ENCODE assay signal across 17 cellular contexts in the genomic region with DNA sequence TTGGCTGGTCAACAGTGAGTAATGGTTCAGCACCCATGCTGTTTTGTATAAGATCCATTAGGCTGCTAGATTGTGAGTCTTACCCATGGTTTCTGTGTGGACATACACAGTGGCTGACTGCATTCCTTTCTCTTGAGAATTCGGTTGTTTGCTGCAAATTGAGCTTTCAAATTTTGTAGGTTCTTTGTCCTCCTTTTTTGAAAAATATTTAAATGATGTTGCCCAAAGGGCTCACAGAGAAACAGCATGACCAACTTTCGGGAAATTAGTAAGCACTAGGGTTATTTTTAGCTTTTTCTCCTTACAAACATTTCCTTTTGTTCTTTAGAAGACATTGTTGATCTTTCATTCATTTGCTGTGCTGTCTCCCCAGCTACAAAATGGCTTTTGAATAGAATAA.
DNase-seq lines count a peak whose midpoint lies in the region; ATAC-seq and TF ChIP-seq lines count a peak whose summit lies in the region.
"Had no signal": no experiment of that assay in that cellular context is flagged by ENCODE, and none has a peak within 500 bp of the region (broad histone marks: within the 10 kb centered on the region; RNA-seq: fewer than 3 reads in every experiment).

No MANE protein-coding gene starts in this region.

- H3K36me3 Mint-ChIP-seq in activated CD8-positive, alpha-beta memory T cell treated with anti-CD3 and anti-CD28 coated beads, Interleukin-2, amount 10 ng/mL, durations not matched to agents 7 days and 5 days = peaks cover 51% of the 10 kb centered on the region

- no peaks in the 10 kb centered on the region for H3K9me3 ChIP-seq in thoracic aorta
- H3K9me3 ChIP-seq: mucosa of descending colon, sigmoid colon, transverse colon had no signal

- H3K4me3 ChIP-seq in cardiac fibroblast (replicated peaks in 1 of 2; ENCODE audit: low read depth in 2 of 2, low read length in 2 of 2) (no peak overlapping the region), thoracic aorta (no peak overlapping the region)
- H3K4me3 ChIP-seq: mucosa of descending colon, PC-9, sigmoid colon, transverse colon had no signal

- peaks cover 42% of the 10 kb centered on the region for H3K4me1 Mint-ChIP-seq in activated CD8-positive, alpha-beta memory T cell treated with anti-CD3 and anti-CD28 coated beads, Interleukin-2, amount 10 ng/mL, durations not matched to agents 7 days and 5 days

- no peak overlapping the region for H3K4me3 Mint-ChIP-seq in activated CD8-positive, alpha-beta memory T cell treated with anti-CD3 and anti-CD28 coated beads, Interleukin-2, amount 10 ng/mL, durations not matched to agents 7 days and 5 days

- CTCF ChIA-PET in activated CD8-positive, alpha-beta memory T cell treated with anti-CD3 and anti-CD28 coated beads, Interleukin-2, amount 10 ng/mL, durations not matched to agents 7 days and 5 days (lab: Charles Lee) = interaction anchor here (1.1 kb wide), 1 partner anchor 10 kb away, joined by 3 read pairs; no protein-coding TSS in a partner anchor
- CTCF ChIA-PET in HEK293T (lab: Yijun Ruan, JAX) = interaction anchor here (0.6 kb wide), 1 partner anchor 288 kb away, joined by 3 read pairs; no protein-coding TSS in a partner anchor

- POLR2A ChIA-PET in HEK293T (lab: Yijun Ruan, JAX) = no interaction called here

- ATAC-seq in activated CD8-positive, alpha-beta memory T cell treated with anti-CD3 and anti-CD28 coated beads, Interleukin-2, amount 10 ng/mL, durations not matched to agents 7 days and 5 days = peak; percentile 29
- ATAC-seq in thoracic aorta (ENCODE audit: insufficient number of reproducible peaks, low FRiP score, low read depth) = peak; percentile 35
- ATAC-seq: activated naive CD4-positive, alpha-beta T cell treated with anti-CD3 and anti-CD28 coated beads, Interleukin-2, amount 50 U/mL, for 72 hours; mucosa of descending colon had no signal

- H3K27ac Mint-ChIP-seq in activated CD8-positive, alpha-beta memory T cell treated with anti-CD3 and anti-CD28 coated beads, Interleukin-2, amount 10 ng/mL, durations not matched to agents 7 days and 5 days = peak overlapping the region; percentile 84

- no peak overlapping the region for H3K27ac ChIP-seq in thoracic aorta
- H3K27ac ChIP-seq: 22Rv1, PC-9, sigmoid colon had no signal

- TF ChIP-seq CTCF in cardiac fibroblast (IDR thresholded peaks at IDR 0.05; ENCODE audit: low read depth, low read length) = no peak
- no peak for TF ChIP-seq CTCF in thoracic aorta (IDR thresholded peaks at IDR 0.05)

- H3K36me3 ChIP-seq in thoracic aorta = no peaks in the 10 kb centered on the region
- H3K36me3 ChIP-seq: transverse colon had no signal

- peaks cover 0 to 3% of the 10 kb centered on the region in 2 donors for H3K4me1 ChIP-seq in thoracic aorta (ENCODE audit: control insufficient read depth in 1 of 2, low read depth in 2 of 2)
- H3K4me1 ChIP-seq: transverse colon had no signal

- H3K9me3 Mint-ChIP-seq in activated CD8-positive, alpha-beta memory T cell treated with anti-CD3 and anti-CD28 coated beads, Interleukin-2, amount 10 ng/mL, durations not matched to agents 7 days and 5 days (ENCODE audit: low read depth) = peaks cover 4% of the 10 kb centered on the region

- H3K27me3 Mint-ChIP-seq in activated CD8-positive, alpha-beta memory T cell treated with anti-CD3 and anti-CD28 coated beads, Interleukin-2, amount 10 ng/mL, durations not matched to agents 7 days and 5 days = no peaks in the 10 kb centered on the region

- DNase-seq in activated CD8-positive, alpha-beta memory T cell treated with anti-CD3 and anti-CD28 coated beads, Interleukin-2, amount 10 ng/mL, durations not matched to agents 7 days and 5 days = no peak
- DNase-seq in activated CD8-positive, alpha-beta memory T cell treated with anti-CD3 and anti-CD28 coated beads, Interleukin-2, amount 50 U/mL, for 4 hours = no peak
- DNase-seq in cardiac fibroblast (ENCODE audit: low read depth in 2 of 2) = peak; percentile 65 to 85
- DNase-seq in iris pigment epithelial cell (ENCODE audit: low read depth) = peak; percentile 78
- no peak for DNase-seq in thoracic aorta (ENCODE audit: low spot score)
- no peak for DNase-seq in stimulated activated CD4-positive, alpha-beta T cell treated with anti-CD3 and anti-CD28 coated beads, Interleukin-2, amount 100 ng/mL, for 48 hours
- no peak for DNase-seq in HEK293T (ENCODE audit: extremely low spot score)
- no peak for DNase-seq in middle frontal gyrus (ENCODE audit: extremely low spot score, low spot score)
- DNase-seq: MM.1S, mucosa of descending colon, NCI-H2171 treated with DMSO at 0.1 percent for 48 hours, PC-9, sigmoid colon, T1000, transverse colon had no signal

- H3K27me3 ChIP-seq in thoracic aorta (replicated peaks; ENCODE audit: insufficient read depth) = no peaks in the 10 kb centered on the region
- H3K27me3 ChIP-seq: sigmoid colon, transverse colon had no signal

TF ChIP-seq in HEK293T, 16 proteins besides CTCF, POLR2A, EP300 and RAD21:
- TF ChIP-seq CTBP1 (IDR thresholded peaks at IDR 0.05; ENCODE audit: borderline replicate concordance) = no peak

Comparison
In these comparisons a context has a peak if more than half of its experiments do, and no peak if none do; other contexts are left out.
1. DNase-seq: peak in cardiac fibroblast (2 of 2) and iris pigment epithelial cell (single experiment); none in activated CD8-positive, alpha-beta memory T cell treated with anti-CD3 and anti-CD28 coated beads, Interleukin-2, amount 10 ng/mL, durations not matched to agents 7 days and 5 days (single experiment), activated CD8-positive, alpha-beta memory T cell treated with anti-CD3 and anti-CD28 coated beads, Interleukin-2, amount 50 U/mL, for 4 hours (single experiment), thoracic aorta (single experiment), stimulated activated CD4-positive, alpha-beta T cell treated with anti-CD3 and anti-CD28 coated beads, Interleukin-2, amount 100 ng/mL, for 48 hours (0 of 2), HEK293T (single experiment) and middle frontal gyrus (single experiment).